Comparison of ENCODE assay signal across 20 cellular contexts in genomic region chr9:128122809-128123175, GRCh38. TPM values are rescaled to one million over a fixed set of nuclear protein-coding genes. Genes with fewer than 3 reads are reported as not detected.
A peak's percentile ranks its signal among the peaks of the same experiment; 100 is the strongest.
DNase-seq lines count a peak whose midpoint lies in the region; ATAC-seq, FAIRE-seq and TF ChIP-seq lines count a peak whose summit lies in the region.
"Had no signal": no experiment of that assay in that cellular context is flagged by ENCODE, and none has a peak within 500 bp of the region (broad histone marks: within the 10 kb centered on the region; RNA-seq: fewer than 3 reads in every experiment).

No MANE protein-coding gene starts in this region.

- no peaks in the 10 kb centered on the region for H3K27me3 ChIP-seq in BLaER1 treated with 17β-estradiol and CSF1 and Interleukin-3, amounts not matched to agents 10 nM and 100 nM
- H3K27me3 ChIP-seq in K562 (ENCODE audit: control insufficient read depth in 2 of 2, insufficient read depth in 2 of 2, low read length in 2 of 2): no peaks in the 10 kb centered on the region
- no peaks in the 10 kb centered on the region for H3K27me3 ChIP-seq in lower lobe of right lung (ENCODE audit: low read depth)

- TF ChIP-seq CTCF in K562 (IDR thresholded peaks at IDR 0.05 in 2 of 3, conservative IDR thresholded peaks at IDR 0.05 in 1 of 3; ENCODE audit: insufficient read depth in 2 of 3, low read depth in 1 of 3, low read length in 3 of 3): no peak
- no peak for TF ChIP-seq CTCF in lower lobe of right lung (IDR thresholded peaks at IDR 0.05)

- no peaks in the 10 kb centered on the region for H3K9me1 ChIP-seq in K562 (ENCODE audit: control insufficient read depth, insufficient read depth, low read length)

- DNase-seq in K562 (ENCODE audit: extremely low read depth in 1 of 4, low spot score in 3 of 4): no peak
- peak; percentile 46 for DNase-seq in lower lobe of right lung
- no peak for DNase-seq in foreskin melanocyte
- DNase-seq in activated CD8-positive, alpha-beta memory T cell treated with anti-CD3 and anti-CD28 coated beads, Interleukin-2, amount 50 U/mL, for 4 hours: no peak
- DNase-seq in DMS79 (lab: John Stamatoyannopoulos, UW): no peak
- DNase-seq: AML-193; CD4-positive, alpha-beta memory T cell; DMS79 treated with DMSO at 0.1 percent for 48 hours; GDM1; HCEC 1CT; IMR-90; MV-4-11; NCI-H1436; NCI-H2029 treated with DMSO at 0.1 percent for 48 hours; NCI-H510A; SIG-M5 had no signal

- BruUV-seq in K562 (replicated peaks; lab: Mats Ljungman, UMichigan): no TSS peak

- peak overlapping the region in 10 of 11 experiments; percentile 5 to 64 (median 42); a peak in 12 of 22 replicates for H3K9ac ChIP-seq in BLaER1 treated with 17β-estradiol and CSF1 and Interleukin-3, amounts not matched to agents 10 nM and 100 nM
- H3K9ac ChIP-seq in K562 (ENCODE audit: insufficient read depth in 1 of 2, low read depth in 2 of 2, low read length in 2 of 2): no peak overlapping the region

- FAIRE-seq in K562 (lab: Jason Lieb, UNC): no peak
- FAIRE-seq: GM12892 had no signal

- WGBS in K562 (ENCODE audit: insufficient coverage, low coverage, missing lambda C conversion rate): 95% methylated on average over 18 of the region's 24 CpGs

- peaks cover 47 to 53% (median 50%) of the 10 kb centered on the region in 11 experiments for H3K36me3 ChIP-seq in BLaER1 treated with 17β-estradiol and CSF1 and Interleukin-3, amounts not matched to agents 10 nM and 100 nM
- peaks cover 62% of the 10 kb centered on the region for H3K36me3 ChIP-seq in K562 (ENCODE audit: control insufficient read depth, insufficient read depth, low read length)
- peaks cover 49% of the 10 kb centered on the region for H3K36me3 ChIP-seq in lower lobe of right lung

- H2AFZ ChIP-seq in K562 (ENCODE audit: low read depth, low read length): no peak overlapping the region

- H3K4me1 ChIP-seq in BLaER1 treated with 17β-estradiol and CSF1 and Interleukin-3, amounts not matched to agents 10 nM and 100 nM: peaks cover 36 to 77% (median 65%) of the 10 kb centered on the region in 10 experiments
- H3K4me1 ChIP-seq in K562 (replicated peaks in 1 of 2; ENCODE audit: control insufficient read depth in 2 of 2, insufficient read depth in 2 of 2, low read length in 2 of 2): peaks cover 15 to 56% of the 10 kb centered on the region in 2 experiments
- H3K4me1 ChIP-seq in lower lobe of right lung: peaks cover 29% of the 10 kb centered on the region

- H3K79me2 ChIP-seq in K562 (ENCODE audit: control insufficient read depth, insufficient read depth, low read length): peaks cover 36% of the 10 kb centered on the region

- TF ChIP-seq RAD21 in K562 (CRISPR knock-in tag; conservative IDR thresholded peaks at IDR 0.05 in 1 of 2, IDR thresholded peaks at IDR 0.05 in 1 of 2): no peak

- ATAC-seq in K562 (no peak), lower lobe of right lung (no peak)
- ATAC-seq: Panc1 had no signal

- in situ Hi-C loops in K562 (cut with MboI): no loop called here

- CTCF ChIA-PET in K562 (lab: Yijun Ruan, JAX; ENCODE audit: low intra/inter-chr PET ratio): interaction anchor here (0.6 kb wide), 1 partner anchor 180 kb away, joined by 3 read pairs; no protein-coding TSS in a partner anchor

- intact Hi-C loops in K562 (cut with micrococcal nuclease): loop anchor here (10.0 kb wide), 2 partner anchors 72 to 152 kb away; partner anchors contain the start of genes CIZ1, GOLGA2 and SWI5
- intact Hi-C loops in lower lobe of right lung (cut with DNase I): no loop called here

- H3K4me2 ChIP-seq in BLaER1 treated with 17β-estradiol and CSF1 and Interleukin-3, amounts not matched to agents 10 nM and 100 nM: peak overlapping the region; percentile 18 to 84 (median 69)
- no peak overlapping the region for H3K4me2 ChIP-seq in K562 (ENCODE audit: insufficient read depth, low read length)

- POLR2A ChIA-PET in K562 (lab: Yijun Ruan, JAX): no interaction called here

- H3K27ac ChIP-seq in BLaER1 treated with 17β-estradiol and CSF1 and Interleukin-3, amounts not matched to agents 10 nM and 100 nM: peak overlapping the region in 5 of 11 experiments; percentile 22 to 50 (median 47); a peak in 6 of 22 replicates
- H3K27ac ChIP-seq in K562 (ENCODE audit: extremely low read depth, low read depth, low read length) (no peak overlapping the region), lower lobe of right lung (no peak overlapping the region)

- no peak for TF ChIP-seq POLR2A in K562 (conservative IDR thresholded peaks at IDR 0.05)

- no peaks in the 10 kb centered on the region for H3K9me3 ChIP-seq in BLaER1 treated with 17β-estradiol and CSF1 and Interleukin-3, amounts not matched to agents 10 nM and 100 nM (replicated peaks in 1 of 11)
- H3K9me3 ChIP-seq in K562 (replicated peaks; ENCODE audit: control insufficient read depth, insufficient read depth, low read depth, low read length) (no peaks in the 10 kb centered on the region), lower lobe of right lung (no peaks in the 10 kb centered on the region)

- H4K20me1 ChIP-seq in BLaER1 treated with 17β-estradiol and CSF1 and Interleukin-3, amounts not matched to agents 10 nM and 100 nM: peaks cover 24 to 87% (median 68%) of the 10 kb centered on the region in 11 experiments; a peak in 21 of 22 replicates
- peaks cover 8% of the 10 kb centered on the region; the same call in 1 of the 2 replicates for H4K20me1 ChIP-seq in K562 (replicated peaks; ENCODE audit: control insufficient read depth, insufficient read depth, low read length)

- no peak overlapping the region for H3K4me3 ChIP-seq in BLaER1 treated with 17β-estradiol and CSF1 and Interleukin-3, amounts not matched to agents 10 nM and 100 nM
- H3K4me3 ChIP-seq in K562 (no peak overlapping the region), lower lobe of right lung (no peak overlapping the region)

- TF ChIP-seq EP300 in K562 (IDR thresholded peaks at IDR 0.05; ENCODE audit: low read length): no peak

RNA-seq across cellular contexts. Expression of gene PTGES2, which starts 4.7 kb away (rescaled TPM):
- 91.2 and 285 TPM in 2 replicates for total RNA-seq in K562 (2011; cell fraction: chromatin; rRNA removed; ENCODE audit: low replicate concordance)
- total RNA-seq in K562 (2011; cell fraction: nucleolus; rRNA removed): 223 and 287 TPM in 2 replicates
- 132 and 134 TPM in 2 replicates for total RNA-seq in K562 (2011; cell fraction: nucleoplasm; rRNA removed)
- total RNA-seq in K562 (2014; rRNA removed) (196 and 257 TPM in 2 replicates), K562 (2014; rRNA removed; fragmentation: Illumina TruSeq; extraction: Trizol) (34.3 and 50.3 TPM in 2 replicates), K562 (2015; rRNA removed; fragmentation: Illumina TruSeq; extraction: Trizol) (98.9 and 102 TPM in 2 replicates), K562 (2021) (135 and 137 TPM in 2 replicates), lower lobe of right lung (30.6 TPM)
- polyA plus RNA-seq in K562 (2011; rRNA removed) (90.1 and 106 TPM in 2 replicates), K562 (2014; fragmentation: Illumina TruSeq; extraction: Trizol) (89.2 and 128 TPM in 2 replicates), K562 (2014; fragmentation: Nextera tagmentation; extraction: Ambion mirVana) (1 to 10 TPM; 2.4 to 6.2 TPM), K562 (2014; rRNA removed) (128 and 149 TPM in 2 replicates)
- 92.2 and 177 TPM in 2 replicates for polyA plus RNA-seq in K562 (2011; cell fraction: cytosol; rRNA removed)
- 244 and 370 TPM in 2 replicates for polyA plus RNA-seq in K562 (2011; cell fraction: nucleus; rRNA removed)
- 94.0 and 96.2 TPM in 2 replicates for polyA plus RNA-seq in K562 (2012)
- 49.5 and 74.8 TPM in 2 replicates for polyA minus RNA-seq in K562 (2011; rRNA and poly(A)+ RNA removed)
- polyA minus RNA-seq in K562 (2011; cell fraction: cytosol; rRNA and poly(A)+ RNA removed): 57.2 and 75.5 TPM in 2 replicates
- polyA minus RNA-seq in K562 (2011; cell fraction: nucleus; rRNA and poly(A)+ RNA removed): 73.1 and 77.3 TPM in 2 replicates

RNA-seq across cellular contexts. Expression of gene LCN2, which starts 26.5 kb away (rescaled TPM):
- 0.58 and 2.0 TPM in 2 replicates for total RNA-seq in K562 (2011; cell fraction: chromatin; rRNA removed; ENCODE audit: low replicate concordance)
- total RNA-seq in K562 (2011; cell fraction: nucleolus; rRNA removed): 1.1 and 1.3 TPM in 2 replicates
- 1.7 TPM in 1 of 2 replicates, not detected in the other for total RNA-seq in K562 (2011; cell fraction: nucleoplasm; rRNA removed)
- total RNA-seq in K562 (2014; rRNA removed) (0.20 and 0.54 TPM in 2 replicates), K562 (2014; rRNA removed; fragmentation: Illumina TruSeq; extraction: Trizol) (0.47 TPM in 1 of 2 replicates, not detected in the other), K562 (2015; rRNA removed; fragmentation: Illumina TruSeq; extraction: Trizol) (not detected in 2 replicates), K562 (2021) (0.40 and 0.72 TPM in 2 replicates), lower lobe of right lung (83.4 TPM)
- polyA plus RNA-seq in K562 (2011; rRNA removed) (0.60 and 1.2 TPM in 2 replicates), K562 (2014; fragmentation: Illumina TruSeq; extraction: Trizol) (0.22 and 1.0 TPM in 2 replicates), K562 (2014; fragmentation: Nextera tagmentation; extraction: Ambion mirVana) (under 1 TPM; 0.10 to 0.11 TPM), K562 (2014; rRNA removed) (0.21 and 0.65 TPM in 2 replicates)
- polyA plus RNA-seq in K562 (2011; cell fraction: cytosol; rRNA removed): 0.40 and 0.69 TPM in 2 replicates
- polyA plus RNA-seq in K562 (2011; cell fraction: nucleus; rRNA removed): 3.3 and 4.8 TPM in 2 replicates
- polyA plus RNA-seq in K562 (2012): 0.16 and 0.37 TPM in 2 replicates
- 1.2 and 1.4 TPM in 2 replicates for polyA minus RNA-seq in K562 (2011; rRNA and poly(A)+ RNA removed)
- polyA minus RNA-seq in K562 (2011; cell fraction: cytosol; rRNA and poly(A)+ RNA removed): not detected in 2 replicates
- polyA minus RNA-seq in K562 (2011; cell fraction: nucleus; rRNA and poly(A)+ RNA removed): not detected in 2 replicates
- total RNA-seq: CD4-positive, alpha-beta memory T cell; IMR-90; LHCN-M2 had no signal
- polyA plus RNA-seq: CD4-positive, alpha-beta memory T cell; IMR-90 had no signal

RNA-seq across cellular contexts. Expression of gene BBLN, which starts 37.3 kb away (rescaled TPM):
- total RNA-seq in K562 (2011; cell fraction: chromatin; rRNA removed; ENCODE audit: low replicate concordance): 24.5 and 53.9 TPM in 2 replicates
- 72.0 and 78.0 TPM in 2 replicates for total RNA-seq in K562 (2011; cell fraction: nucleolus; rRNA removed)
- 65.8 and 106 TPM in 2 replicates for total RNA-seq in K562 (2011; cell fraction: nucleoplasm; rRNA removed)
- total RNA-seq in K562 (2014; rRNA removed) (331 and 433 TPM in 2 replicates), K562 (2014; rRNA removed; fragmentation: Illumina TruSeq; extraction: Trizol) (11.5 and 11.9 TPM in 2 replicates), K562 (2015; rRNA removed; fragmentation: Illumina TruSeq; extraction: Trizol) (109 and 123 TPM in 2 replicates), K562 (2021) (172 and 177 TPM in 2 replicates), lower lobe of right lung (47.9 TPM)
- polyA plus RNA-seq in K562 (2011; rRNA removed) (87.1 and 125 TPM in 2 replicates), K562 (2014; fragmentation: Illumina TruSeq; extraction: Trizol) (30.1 and 181 TPM in 2 replicates), K562 (2014; fragmentation: Nextera tagmentation; extraction: Ambion mirVana) (10 to 100 TPM in 1 of 2 experiments, 1 to 10 TPM in 1; 4.2 to 13.7 TPM), K562 (2014; rRNA removed) (191 and 213 TPM in 2 replicates)
- polyA plus RNA-seq in K562 (2011; cell fraction: cytosol; rRNA removed): 256 and 738 TPM in 2 replicates
- polyA plus RNA-seq in K562 (2011; cell fraction: nucleus; rRNA removed): 139 and 249 TPM in 2 replicates
- 180 and 393 TPM in 2 replicates for polyA plus RNA-seq in K562 (2012)
- polyA minus RNA-seq in K562 (2011; rRNA and poly(A)+ RNA removed): 19.8 and 21.1 TPM in 2 replicates
- polyA minus RNA-seq in K562 (2011; cell fraction: cytosol; rRNA and poly(A)+ RNA removed): 74.5 and 112 TPM in 2 replicates
- polyA minus RNA-seq in K562 (2011; cell fraction: nucleus; rRNA and poly(A)+ RNA removed): 29.6 and 47.0 TPM in 2 replicates

RNA-seq across cellular contexts. Expression of gene SLC25A25, which starts 54.8 kb away (rescaled TPM):
- 56.5 and 74.4 TPM in 2 replicates for total RNA-seq in K562 (2011; cell fraction: chromatin; rRNA removed; ENCODE audit: low replicate concordance)
- 41.5 and 42.5 TPM in 2 replicates for total RNA-seq in K562 (2011; cell fraction: nucleolus; rRNA removed)
- 26.8 and 33.4 TPM in 2 replicates for total RNA-seq in K562 (2011; cell fraction: nucleoplasm; rRNA removed)
- total RNA-seq in K562 (2014; rRNA removed): 35.9 and 39.5 TPM in 2 replicates
- total RNA-seq in K562 (2014; rRNA removed; fragmentation: Illumina TruSeq; extraction: Trizol): 19.0 and 19.3 TPM in 2 replicates
- 23.2 and 25.1 TPM in 2 replicates for total RNA-seq in K562 (2015; rRNA removed; fragmentation: Illumina TruSeq; extraction: Trizol)
- total RNA-seq in K562 (2021): 30.1 and 30.7 TPM in 2 replicates
- 21.7 and 26.7 TPM in 2 replicates for polyA plus RNA-seq in K562 (2011; rRNA removed)
- polyA plus RNA-seq in K562 (2011; cell fraction: cytosol; rRNA removed): 20.4 and 25.8 TPM in 2 replicates
- polyA plus RNA-seq in K562 (2011; cell fraction: nucleus; rRNA removed): 29.9 and 44.4 TPM in 2 replicates
- 20.5 and 23.5 TPM in 2 replicates for polyA plus RNA-seq in K562 (2012)
- polyA plus RNA-seq in K562 (2014; fragmentation: Illumina TruSeq; extraction: Trizol): 18.7 and 25.2 TPM in 2 replicates
- polyA plus RNA-seq in K562 (2014; fragmentation: Nextera tagmentation; extraction: Ambion mirVana): under 1 TPM; 0.07 to 0.10 TPM
- polyA plus RNA-seq in K562 (2014; rRNA removed): 27.2 and 31.0 TPM in 2 replicates
- polyA minus RNA-seq in K562 (2011; rRNA and poly(A)+ RNA removed): 21.0 and 28.2 TPM in 2 replicates
- polyA minus RNA-seq in K562 (2011; cell fraction: cytosol; rRNA and poly(A)+ RNA removed): 14.7 and 16.8 TPM in 2 replicates
- 14.8 and 20.9 TPM in 2 replicates for polyA minus RNA-seq in K562 (2011; cell fraction: nucleus; rRNA and poly(A)+ RNA removed)
- total RNA-seq in lower lobe of right lung: 27.3 TPM

RNA-seq across cellular contexts. Expression of gene NAIF1, which starts 55.7 kb away (rescaled TPM):
- 14.2 and 31.0 TPM in 2 replicates for total RNA-seq in K562 (2011; cell fraction: chromatin; rRNA removed; ENCODE audit: low replicate concordance)
- 27.1 and 29.7 TPM in 2 replicates for total RNA-seq in K562 (2011; cell fraction: nucleolus; rRNA removed)
- total RNA-seq in K562 (2011; cell fraction: nucleoplasm; rRNA removed): 19.1 and 19.8 TPM in 2 replicates
- total RNA-seq in K562 (2014; rRNA removed) (21.3 and 27.6 TPM in 2 replicates), K562 (2014; rRNA removed; fragmentation: Illumina TruSeq; extraction: Trizol) (15.8 and 16.2 TPM in 2 replicates), K562 (2015; rRNA removed; fragmentation: Illumina TruSeq; extraction: Trizol) (15.9 and 17.4 TPM in 2 replicates), K562 (2021) (23.1 and 26.6 TPM in 2 replicates), lower lobe of right lung (11.3 TPM)
- polyA plus RNA-seq in K562 (2011; rRNA removed) (17.2 and 21.5 TPM in 2 replicates), K562 (2014; fragmentation: Illumina TruSeq; extraction: Trizol) (16.3 and 16.9 TPM in 2 replicates), K562 (2014; fragmentation: Nextera tagmentation; extraction: Ambion mirVana) (1 to 10 TPM; 4.8 to 5.3 TPM), K562 (2014; rRNA removed) (17.7 and 17.8 TPM in 2 replicates)
- polyA plus RNA-seq in K562 (2011; cell fraction: cytosol; rRNA removed): 24.4 and 26.5 TPM in 2 replicates
- polyA plus RNA-seq in K562 (2011; cell fraction: nucleus; rRNA removed): 17.1 and 20.0 TPM in 2 replicates
- 16.5 and 19.9 TPM in 2 replicates for polyA plus RNA-seq in K562 (2012)
- polyA minus RNA-seq in K562 (2011; rRNA and poly(A)+ RNA removed): 14.9 and 19.6 TPM in 2 replicates
- polyA minus RNA-seq in K562 (2011; cell fraction: cytosol; rRNA and poly(A)+ RNA removed): 14.2 and 26.5 TPM in 2 replicates
- 6.3 and 7.7 TPM in 2 replicates for polyA minus RNA-seq in K562 (2011; cell fraction: nucleus; rRNA and poly(A)+ RNA removed)

Comparison
In these comparisons a context has a peak if more than half of its experiments do, and no peak if none do; other contexts are left out.
1. H3K9ac ChIP-seq: peak in BLaER1 treated with 17β-estradiol and CSF1 and Interleukin-3, amounts not matched to agents 10 nM and 100 nM (10 of 11); none in K562 (0 of 2).
2. RNA of gene LCN2, which starts 26.5 kb away (total RNA-seq): 83.4 TPM in lower lobe of right lung (single experiment); 0.20 to 2.0 TPM in K562; every median in the first group is over 10 times any median in the second.